ENCODE assay signal across 1 cellular context in genomic region chr15:78075490-78076230, GRCh38.
TF ChIP-seq lines count a peak whose summit lies in the region.

No MANE protein-coding gene starts in this region.

TF ChIP-seq in HepG2, 621 proteins besides CTCF, POLR2A, EP300 and RAD21 (continued from another document and continues in another):
- TF ChIP-seq SRSF4 (IDR thresholded peaks at IDR 0.05; ENCODE audit: low read depth, low read length, poor library complexity, severe bottlenecking) = no peak
- TF ChIP-seq, protein P1, sequence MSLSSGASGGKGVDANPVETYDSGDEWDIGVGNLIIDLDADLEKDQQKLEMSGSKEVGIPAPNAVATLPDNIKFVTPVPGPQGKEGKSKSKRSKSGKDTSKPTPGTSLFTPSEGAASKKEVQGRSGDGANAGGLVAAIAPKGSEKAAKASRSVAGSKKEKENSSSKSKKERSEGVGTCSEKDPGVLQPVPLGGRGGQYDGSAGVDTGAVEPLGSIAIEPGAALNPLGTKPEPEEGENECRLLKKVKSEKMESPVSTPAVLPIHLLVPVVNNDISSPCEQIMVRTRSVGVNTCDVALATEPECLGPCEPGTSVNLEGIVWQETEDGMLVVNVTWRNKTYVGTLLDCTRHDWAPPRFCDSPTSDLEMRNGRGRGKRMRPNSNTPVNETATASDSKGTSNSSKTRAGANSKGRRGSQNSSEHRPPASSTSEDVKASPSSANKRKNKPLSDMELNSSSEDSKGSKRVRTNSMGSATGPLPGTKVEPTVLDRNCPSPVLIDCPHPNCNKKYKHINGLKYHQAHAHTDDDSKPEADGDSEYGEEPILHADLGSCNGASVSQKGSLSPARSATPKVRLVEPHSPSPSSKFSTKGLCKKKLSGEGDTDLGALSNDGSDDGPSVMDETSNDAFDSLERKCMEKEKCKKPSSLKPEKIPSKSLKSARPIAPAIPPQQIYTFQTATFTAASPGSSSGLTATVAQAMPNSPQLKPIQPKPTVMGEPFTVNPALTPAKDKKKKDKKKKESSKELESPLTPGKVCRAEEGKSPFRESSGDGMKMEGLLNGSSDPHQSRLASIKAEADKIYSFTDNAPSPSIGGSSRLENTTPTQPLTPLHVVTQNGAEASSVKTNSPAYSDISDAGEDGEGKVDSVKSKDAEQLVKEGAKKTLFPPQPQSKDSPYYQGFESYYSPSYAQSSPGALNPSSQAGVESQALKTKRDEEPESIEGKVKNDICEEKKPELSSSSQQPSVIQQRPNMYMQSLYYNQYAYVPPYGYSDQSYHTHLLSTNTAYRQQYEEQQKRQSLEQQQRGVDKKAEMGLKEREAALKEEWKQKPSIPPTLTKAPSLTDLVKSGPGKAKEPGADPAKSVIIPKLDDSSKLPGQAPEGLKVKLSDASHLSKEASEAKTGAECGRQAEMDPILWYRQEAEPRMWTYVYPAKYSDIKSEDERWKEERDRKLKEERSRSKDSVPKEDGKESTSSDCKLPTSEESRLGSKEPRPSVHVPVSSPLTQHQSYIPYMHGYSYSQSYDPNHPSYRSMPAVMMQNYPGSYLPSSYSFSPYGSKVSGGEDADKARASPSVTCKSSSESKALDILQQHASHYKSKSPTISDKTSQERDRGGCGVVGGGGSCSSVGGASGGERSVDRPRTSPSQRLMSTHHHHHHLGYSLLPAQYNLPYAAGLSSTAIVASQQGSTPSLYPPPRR (CRISPR knock-in tag; IDR thresholded peaks at IDR 0.05; ENCODE audit: borderline replicate concordance) = no peak
- no peak for TF ChIP-seq ZNF501 (CRISPR knock-in tag; IDR thresholded peaks at IDR 0.05)
- no peak for TF ChIP-seq ZMAT5 (CRISPR knock-in tag; IDR thresholded peaks at IDR 0.05; ENCODE audit: borderline replicate concordance, low read depth)
- TF ChIP-seq, protein P2, sequence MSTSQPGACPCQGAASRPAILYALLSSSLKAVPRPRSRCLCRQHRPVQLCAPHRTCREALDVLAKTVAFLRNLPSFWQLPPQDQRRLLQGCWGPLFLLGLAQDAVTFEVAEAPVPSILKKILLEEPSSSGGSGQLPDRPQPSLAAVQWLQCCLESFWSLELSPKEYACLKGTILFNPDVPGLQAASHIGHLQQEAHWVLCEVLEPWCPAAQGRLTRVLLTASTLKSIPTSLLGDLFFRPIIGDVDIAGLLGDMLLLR (CRISPR knock-in tag; IDR thresholded peaks at IDR 0.05) = no peak
- no peak for TF ChIP-seq ZNF460 (CRISPR knock-in tag; IDR thresholded peaks at IDR 0.05; ENCODE audit: borderline replicate concordance)
- TF ChIP-seq, protein P3, sequence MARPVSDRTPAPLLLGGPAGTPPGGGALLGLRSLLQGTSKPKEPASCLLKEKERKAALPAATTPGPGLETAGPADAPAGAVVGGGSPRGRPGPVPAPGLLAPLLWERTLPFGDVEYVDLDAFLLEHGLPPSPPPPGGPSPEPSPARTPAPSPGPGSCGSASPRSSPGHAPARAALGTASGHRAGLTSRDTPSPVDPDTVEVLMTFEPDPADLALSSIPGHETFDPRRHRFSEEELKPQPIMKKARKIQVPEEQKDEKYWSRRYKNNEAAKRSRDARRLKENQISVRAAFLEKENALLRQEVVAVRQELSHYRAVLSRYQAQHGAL (CRISPR knock-in tag; IDR thresholded peaks at IDR 0.05; ENCODE audit: not compliant biosample characterization) = no peak
- TF ChIP-seq ZMYM4 (CRISPR knock-in tag; IDR thresholded peaks at IDR 0.05) = peak; percentile 25; the same call in 1 of the 2 replicates
- no peak for TF ChIP-seq ZBTB1 (CRISPR knock-in tag; IDR thresholded peaks at IDR 0.05; ENCODE audit: borderline replicate concordance)
- peak; percentile 53 for TF ChIP-seq FOXA3 (CRISPR knock-in tag; IDR thresholded peaks at IDR 0.05)
- TF ChIP-seq ETV6 (CRISPR knock-in tag; conservative IDR thresholded peaks at IDR 0.05) = no peak
- no peak for TF ChIP-seq YEATS4 (CRISPR knock-in tag; IDR thresholded peaks at IDR 0.05; ENCODE audit: borderline replicate concordance)
- 0 out of 2 replicates have a peak, but pooled peaks have one; percentile 25 for TF ChIP-seq SAP130 (CRISPR knock-in tag; IDR thresholded peaks at IDR 0.05; ENCODE audit: low read depth)
- no peak for TF ChIP-seq SP2 (CRISPR knock-in tag; IDR thresholded peaks at IDR 0.05)
- TF ChIP-seq JUNB (CRISPR knock-in tag; IDR thresholded peaks at IDR 0.05; ENCODE audit: borderline replicate concordance) = no peak
- TF ChIP-seq NFYB (CRISPR knock-in tag; IDR thresholded peaks at IDR 0.05) = no peak
- TF ChIP-seq ETV5 (CRISPR knock-in tag; IDR thresholded peaks at IDR 0.05; ENCODE audit: borderline replicate concordance) = peak; percentile 36; the same call in 1 of the 2 replicates
- TF ChIP-seq THAP11 (CRISPR knock-in tag; IDR thresholded peaks at IDR 0.05) = peak; percentile 50; the same call in 1 of the 2 replicates
- TF ChIP-seq, protein P4, sequence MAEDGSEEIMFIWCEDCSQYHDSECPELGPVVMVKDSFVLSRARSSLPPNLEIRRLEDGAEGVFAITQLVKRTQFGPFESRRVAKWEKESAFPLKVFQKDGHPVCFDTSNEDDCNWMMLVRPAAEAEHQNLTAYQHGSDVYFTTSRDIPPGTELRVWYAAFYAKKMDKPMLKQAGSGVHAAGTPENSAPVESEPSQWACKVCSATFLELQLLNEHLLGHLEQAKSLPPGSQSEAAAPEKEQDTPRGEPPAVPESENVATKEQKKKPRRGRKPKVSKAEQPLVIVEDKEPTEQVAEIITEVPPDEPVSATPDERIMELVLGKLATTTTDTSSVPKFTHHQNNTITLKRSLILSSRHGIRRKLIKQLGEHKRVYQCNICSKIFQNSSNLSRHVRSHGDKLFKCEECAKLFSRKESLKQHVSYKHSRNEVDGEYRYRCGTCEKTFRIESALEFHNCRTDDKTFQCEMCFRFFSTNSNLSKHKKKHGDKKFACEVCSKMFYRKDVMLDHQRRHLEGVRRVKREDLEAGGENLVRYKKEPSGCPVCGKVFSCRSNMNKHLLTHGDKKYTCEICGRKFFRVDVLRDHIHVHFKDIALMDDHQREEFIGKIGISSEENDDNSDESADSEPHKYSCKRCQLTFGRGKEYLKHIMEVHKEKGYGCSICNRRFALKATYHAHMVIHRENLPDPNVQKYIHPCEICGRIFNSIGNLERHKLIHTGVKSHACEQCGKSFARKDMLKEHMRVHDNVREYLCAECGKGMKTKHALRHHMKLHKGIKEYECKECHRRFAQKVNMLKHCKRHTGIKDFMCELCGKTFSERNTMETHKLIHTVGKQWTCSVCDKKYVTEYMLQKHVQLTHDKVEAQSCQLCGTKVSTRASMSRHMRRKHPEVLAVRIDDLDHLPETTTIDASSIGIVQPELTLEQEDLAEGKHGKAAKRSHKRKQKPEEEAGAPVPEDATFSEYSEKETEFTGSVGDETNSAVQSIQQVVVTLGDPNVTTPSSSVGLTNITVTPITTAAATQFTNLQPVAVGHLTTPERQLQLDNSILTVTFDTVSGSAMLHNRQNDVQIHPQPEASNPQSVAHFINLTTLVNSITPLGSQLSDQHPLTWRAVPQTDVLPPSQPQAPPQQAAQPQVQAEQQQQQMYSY (CRISPR knock-in tag; IDR thresholded peaks at IDR 0.05) = peak; percentile 98
- TF ChIP-seq ZNF619 (CRISPR knock-in tag; IDR thresholded peaks at IDR 0.05) = no peak
- no peak for TF ChIP-seq ZSCAN20 (CRISPR knock-in tag; IDR thresholded peaks at IDR 0.05; ENCODE audit: borderline replicate concordance)
- no peak for TF ChIP-seq ZNF597 (CRISPR knock-in tag; IDR thresholded peaks at IDR 0.05)
- peak; percentile 31; the same call in 1 of the 2 replicates for TF ChIP-seq TBX2 (CRISPR knock-in tag; IDR thresholded peaks at IDR 0.05; ENCODE audit: borderline replicate concordance)
- no peak for TF ChIP-seq ZFP41 (CRISPR knock-in tag; IDR thresholded peaks at IDR 0.05; ENCODE audit: borderline replicate concordance)
- TF ChIP-seq NFE2 (CRISPR knock-in tag; IDR thresholded peaks at IDR 0.05) = no peak
- TF ChIP-seq ZNF441 (CRISPR knock-in tag; IDR thresholded peaks at IDR 0.05; ENCODE audit: borderline replicate concordance) = no peak
- TF ChIP-seq ZSCAN22 (CRISPR knock-in tag; IDR thresholded peaks at IDR 0.05) = no peak
- TF ChIP-seq HNRNPLL (IDR thresholded peaks at IDR 0.05; ENCODE audit: low read depth, low read length, poor library complexity, severe bottlenecking) = no peak
- TF ChIP-seq RARA (CRISPR knock-in tag; IDR thresholded peaks at IDR 0.05) = peak; percentile 80
- TF ChIP-seq ATF6 (CRISPR knock-in tag; conservative IDR thresholded peaks at IDR 0.05) = no peak
- TF ChIP-seq TFAP4 (IDR thresholded peaks at IDR 0.05; ENCODE audit: borderline replicate concordance, low read depth) = 0 out of 2 replicates have a peak, but pooled peaks have one; percentile 3
- TF ChIP-seq U2AF1 (optimal IDR thresholded peaks at IDR 0.05; ENCODE audit: low read depth, low read length) = no peak
- TF ChIP-seq RFX1 (IDR thresholded peaks at IDR 0.05) = no peak
- peak; percentile 97 for TF ChIP-seq MAFF (IDR thresholded peaks at IDR 0.05; ENCODE audit: low read depth, low read length)
- no peak for TF ChIP-seq LCORL (IDR thresholded peaks at IDR 0.05)
- 0 out of 2 replicates have a peak, but pooled peaks have one; percentile 38 for TF ChIP-seq LCORL (CRISPR knock-in tag; IDR thresholded peaks at IDR 0.05)
- peak; percentile 38; the same call in 1 of the 2 replicates for TF ChIP-seq ARID5B (CRISPR knock-in tag; IDR thresholded peaks at IDR 0.05)
- TF ChIP-seq, protein P5, sequence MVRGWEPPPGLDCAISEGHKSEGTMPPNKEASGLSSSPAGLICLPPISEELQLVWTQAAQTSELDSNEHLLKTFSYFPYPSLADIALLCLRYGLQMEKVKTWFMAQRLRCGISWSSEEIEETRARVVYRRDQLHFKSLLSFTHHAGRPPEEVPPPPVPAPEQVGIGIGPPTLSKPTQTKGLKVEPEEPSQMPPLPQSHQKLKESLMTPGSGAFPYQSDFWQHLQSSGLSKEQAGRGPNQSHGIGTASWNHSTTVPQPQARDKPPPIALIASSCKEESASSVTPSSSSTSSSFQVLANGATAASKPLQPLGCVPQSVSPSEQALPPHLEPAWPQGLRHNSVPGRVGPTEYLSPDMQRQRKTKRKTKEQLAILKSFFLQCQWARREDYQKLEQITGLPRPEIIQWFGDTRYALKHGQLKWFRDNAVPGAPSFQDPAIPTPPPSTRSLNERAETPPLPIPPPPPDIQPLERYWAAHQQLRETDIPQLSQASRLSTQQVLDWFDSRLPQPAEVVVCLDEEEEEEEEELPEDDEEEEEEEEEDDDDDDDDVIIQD (CRISPR knock-in tag; IDR thresholded peaks at IDR 0.05; ENCODE audit: low read depth) = no peak
- TF ChIP-seq ZMYM3 (CRISPR knock-in tag; IDR thresholded peaks at IDR 0.05) = no peak
- no peak for TF ChIP-seq YY1 (IDR thresholded peaks at IDR 0.05; ENCODE audit: insufficient read depth, insufficient replicate concordance, low read depth, low read length)
